In genomic region chr10:62614389-62615157, GRCh38 we compare ENCODE assay signal across 8 cellular contexts.
DNase-seq lines count a peak whose midpoint lies in the region; ATAC-seq, FAIRE-seq and TF ChIP-seq lines count a peak whose summit lies in the region.

No MANE protein-coding gene starts in this region.

- H3K9me3 ChIP-seq in K562 (replicated peaks; ENCODE audit: control insufficient read depth, insufficient read depth, low read depth, low read length): no peaks in the 10 kb centered on the region
- H3K9me3 ChIP-seq in suprapubic skin: no peaks in the 10 kb centered on the region

- 1% methylated on average over 11 of the region's 11 CpGs for WGBS in K562 (ENCODE audit: insufficient coverage, low coverage, missing lambda C conversion rate)
- WGBS in suprapubic skin: 80% methylated on average over 11 of the region's 11 CpGs

- H3K9ac ChIP-seq in K562 (ENCODE audit: insufficient read depth in 1 of 2, low read depth in 2 of 2, low read length in 2 of 2): no peak overlapping the region

- ATAC-seq in GM19351 (IDR thresholded peaks at IDR 0.05; ENCODE audit: unreplicated experiment): peak; percentile 66
- peak; percentile 56 for ATAC-seq in HG03439 (IDR thresholded peaks at IDR 0.05; ENCODE audit: unreplicated experiment)
- no peak for ATAC-seq in K562

- H3K4me2 ChIP-seq in K562 (ENCODE audit: insufficient read depth, low read length): no peak overlapping the region

- FAIRE-seq in K562 (lab: Jason Lieb, UNC): no peak

- intact Hi-C loops in K562 (cut with micrococcal nuclease): loop anchor here (5.0 kb wide), 3 partner anchors 203 to 543 kb away; partner anchors contain the start of gene EGR2

- no peaks in the 10 kb centered on the region for H4K20me1 ChIP-seq in K562 (replicated peaks; ENCODE audit: control insufficient read depth, insufficient read depth, low read length)

- TF ChIP-seq POLR2A in K562 (conservative IDR thresholded peaks at IDR 0.05) (no peak), suprapubic skin (IDR thresholded peaks at IDR 0.05) (no peak)

- no peaks in the 10 kb centered on the region for H3K9me1 ChIP-seq in K562 (ENCODE audit: control insufficient read depth, insufficient read depth, low read length)

- H3K4me1 ChIP-seq in K562 (replicated peaks in 1 of 2; ENCODE audit: control insufficient read depth in 2 of 2, insufficient read depth in 2 of 2, low read length in 2 of 2): no peaks in the 10 kb centered on the region
- no peaks in the 10 kb centered on the region for H3K4me1 ChIP-seq in suprapubic skin

- POLR2A ChIA-PET in K562 (lab: Yijun Ruan, JAX): interaction anchor here (0.6 kb wide), 1 partner anchor 155 kb away, joined by 5 read pairs; no protein-coding TSS in a partner anchor

- H3K4me3 ChIP-seq in K562 (no peak overlapping the region), suprapubic skin (no peak overlapping the region)

- no peak for TF ChIP-seq RAD21 in K562 (CRISPR knock-in tag; conservative IDR thresholded peaks at IDR 0.05 in 1 of 2, IDR thresholded peaks at IDR 0.05 in 1 of 2)

- H3K27me3 ChIP-seq in K562 (ENCODE audit: control insufficient read depth in 2 of 2, insufficient read depth in 2 of 2, low read length in 2 of 2) (no peaks in the 10 kb centered on the region), suprapubic skin (no peaks in the 10 kb centered on the region)

- H2AFZ ChIP-seq in K562 (ENCODE audit: low read depth, low read length): no peak overlapping the region

- CTCF ChIA-PET in K562 (lab: Yijun Ruan, JAX; ENCODE audit: low intra/inter-chr PET ratio): no interaction called here

- H3K27ac ChIP-seq in K562 (ENCODE audit: extremely low read depth, low read depth, low read length) (no peak overlapping the region), suprapubic skin (no peak overlapping the region)

- DNase-seq in AG08395 (ENCODE audit: low spot score) (peak; percentile 65), K562 (ENCODE audit: extremely low read depth in 1 of 4, low spot score in 3 of 4) (no peak), NCI-H2171 (lab: John Stamatoyannopoulos, UW) (no peak), D341Med (ENCODE audit: low spot score) (no peak), NCI-H69 (lab: John Stamatoyannopoulos, UW) (no peak), suprapubic skin (ENCODE audit: low spot score in 2 of 2) (no peak)

- no peak for TF ChIP-seq CTCF in K562 (IDR thresholded peaks at IDR 0.05 in 2 of 3, conservative IDR thresholded peaks at IDR 0.05 in 1 of 3; ENCODE audit: insufficient read depth in 2 of 3, low read depth in 1 of 3, low read length in 3 of 3)
- TF ChIP-seq CTCF in suprapubic skin (IDR thresholded peaks at IDR 0.05): no peak

- BruUV-seq in K562 (replicated peaks; lab: Mats Ljungman, UMichigan): no TSS peak

- TF ChIP-seq EP300 in K562 (IDR thresholded peaks at IDR 0.05; ENCODE audit: low read length) (no peak), suprapubic skin (IDR thresholded peaks at IDR 0.05) (no peak)

- H3K36me3 ChIP-seq in K562 (ENCODE audit: control insufficient read depth, insufficient read depth, low read length) (no peaks in the 10 kb centered on the region), suprapubic skin (no peaks in the 10 kb centered on the region)

- no peaks in the 10 kb centered on the region for H3K79me2 ChIP-seq in K562 (ENCODE audit: control insufficient read depth, insufficient read depth, low read length)

- in situ Hi-C loops in K562 (cut with MboI): loop anchor here (10.0 kb wide), 1 partner anchor 540 kb away; no protein-coding TSS in a partner anchor

TF ChIP-seq in K562, 482 proteins besides CTCF, POLR2A, EP300 and RAD21:
- TF ChIP-seq ATF3 (IDR thresholded peaks at IDR 0.05) (0 out of 2 replicates have a peak, but pooled peaks have one; percentile 28), ATF3 (CRISPR knock-in tag; conservative IDR thresholded peaks at IDR 0.05) (no peak), ZNF668 (CRISPR knock-in tag; IDR thresholded peaks at IDR 0.05) (no peak)
